ENCODE assay signal across 8 cellular contexts in genomic region chr15:48177875-48178611, GRCh38. TPM values are rescaled to one million over a fixed set of nuclear protein-coding genes. Genes with fewer than 3 reads are reported as not detected.
DNase-seq lines count a peak whose midpoint lies in the region; ATAC-seq and TF ChIP-seq lines count a peak whose summit lies in the region.

A gene with protein sequence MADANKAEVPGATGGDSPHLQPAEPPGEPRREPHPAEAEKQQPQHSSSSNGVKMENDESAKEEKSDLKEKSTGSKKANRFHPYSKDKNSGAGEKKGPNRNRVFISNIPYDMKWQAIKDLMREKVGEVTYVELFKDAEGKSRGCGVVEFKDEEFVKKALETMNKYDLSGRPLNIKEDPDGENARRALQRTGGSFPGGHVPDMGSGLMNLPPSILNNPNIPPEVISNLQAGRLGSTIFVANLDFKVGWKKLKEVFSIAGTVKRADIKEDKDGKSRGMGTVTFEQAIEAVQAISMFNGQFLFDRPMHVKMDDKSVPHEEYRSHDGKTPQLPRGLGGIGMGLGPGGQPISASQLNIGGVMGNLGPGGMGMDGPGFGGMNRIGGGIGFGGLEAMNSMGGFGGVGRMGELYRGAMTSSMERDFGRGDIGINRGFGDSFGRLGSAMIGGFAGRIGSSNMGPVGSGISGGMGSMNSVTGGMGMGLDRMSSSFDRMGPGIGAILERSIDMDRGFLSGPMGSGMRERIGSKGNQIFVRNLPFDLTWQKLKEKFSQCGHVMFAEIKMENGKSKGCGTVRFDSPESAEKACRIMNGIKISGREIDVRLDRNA (minus strand): TSS chr15:48178295. CDS start chr15:48178237, 58 bp downstream.

- H3K27me3 ChIP-seq in AG04450 (ENCODE audit: control insufficient read depth, insufficient read depth, low read length): no peaks in the 10 kb centered on the region

- peak; percentile 70 for TF ChIP-seq POLR2A in GM18951 (IDR thresholded peaks at IDR 0.05; ENCODE audit: extremely low read depth, insufficient read depth, insufficient read length)

- DNase-seq in AG04450 (ENCODE audit: low read depth, low spot score) (peak; percentile 20), NCI-H526 treated with DMSO at 0.1 percent for 48 hours (lab: John Stamatoyannopoulos, UW) (peak; percentile 47), activated T-cell treated with anti-CD3 and anti-CD28 coated beads for 24 hours (ENCODE audit: low read depth) (peak; percentile 60), epithelial cell of prostate (ENCODE audit: low read depth, low spot score) (no peak), middle frontal gyrus (ENCODE audit: extremely low spot score, low spot score) (peak; percentile 57)
- peak; percentile 14 to 27 for DNase-seq in stimulated activated CD8-positive, alpha-beta memory T cell treated with anti-CD3 and anti-CD28 coated beads, Interleukin-2, amount 100 ng/mL, for 1 hour (ENCODE audit: low read depth in 2 of 2)

- no peak for TF ChIP-seq CTCF in AG04450 (IDR thresholded peaks at IDR 0.05; ENCODE audit: low read depth, low read length)

- no peaks in the 10 kb centered on the region for H3K9me3 ChIP-seq in AG04450 (ENCODE audit: control insufficient read depth, insufficient read depth, low read length)

- in situ Hi-C loops in GM18951 (cut with MboI; ENCODE audit: low sequenced_read_pairs, unreplicated experiment): no loop called here

- POLR2A ChIA-PET in AG04450 (lab: Yijun Ruan, JAX): interaction anchor here (0.6 kb wide), 1 partner anchor 33 kb away, joined by 3 read pairs; no protein-coding TSS in a partner anchor

- CTCF ChIA-PET in AG04450 (lab: Charles Lee): no interaction called here

- peak; percentile 75 for ATAC-seq in HG03175 (IDR thresholded peaks at IDR 0.05; ENCODE audit: unreplicated experiment)

- H3K27ac ChIP-seq in AG04450 (ENCODE audit: low read depth, low read length) (no peak within 1 kb of the TSS), epithelial cell of prostate (peak within 1 kb of the TSS; percentile 19)

- peak within 1 kb of the TSS; percentile 64 for H3K4me3 ChIP-seq in AG04450 (ENCODE audit: low read depth, low read length)

RNA-seq across cellular contexts. Expression of the gene that starts here (rescaled TPM):
- polyA plus RNA-seq in AG04450 (2011; rRNA removed): 7.1 and 9.4 TPM in 2 replicates
- polyA minus RNA-seq in AG04450 (2011; rRNA and poly(A)+ RNA removed): 6.8 and 9.5 TPM in 2 replicates
